9 cellular contexts compared by ENCODE assay signal in genomic region chr10:63627881-63628296, GRCh38.
A peak's percentile ranks its signal among the peaks of the same experiment; 100 is the strongest.
DNase-seq lines count a peak whose midpoint lies in the region; ATAC-seq and TF ChIP-seq lines count a peak whose summit lies in the region.
"Had no signal": no experiment of that assay in that cellular context is flagged by ENCODE, and none has a peak within 500 bp of the region (broad histone marks: within the 10 kb centered on the region; RNA-seq: fewer than 3 reads in every experiment).

No MANE protein-coding gene starts in this region.

- H3K4me1 Mint-ChIP-seq in progenitor cell of endocrine pancreas (ENCODE audit: low read depth), result peaks cover 31% of the 10 kb centered on the region

- peak overlapping the region; percentile 75 for H3K9ac ChIP-seq in Loucy (ENCODE audit: low read depth, low read length, poor library complexity, severe bottlenecking)
- peak overlapping the region in 1 of 2 donors; percentile 4 for H3K9ac ChIP-seq in colonic mucosa (ENCODE audit: low read depth in 2 of 2, low read length in 2 of 2)

- no peak for ATAC-seq in body of pancreas

- no peaks in the 10 kb centered on the region for H3K9me3 Mint-ChIP-seq in progenitor cell of endocrine pancreas (ENCODE audit: low read depth)

- peak; percentile 64 for DNase-seq in GF-D8 (lab: John Stamatoyannopoulos, UW)
- no peak for DNase-seq in colonic mucosa
- no peak for DNase-seq in progenitor cell of endocrine pancreas (ENCODE audit: low spot score, unreplicated experiment)
- no peak for DNase-seq in NCI-H2081 treated with DMSO at 0.1 percent for 48 hours (lab: John Stamatoyannopoulos, UW)
- DNase-seq in GM20000 (ENCODE audit: low spot score), result no peak
- no peak for DNase-seq in GM19238 (ENCODE audit: insufficient read length, low spot score)
- DNase-seq in body of pancreas, result no peak
- DNase-seq: T-helper 1 cell had no signal

- H2AFZ ChIP-seq in Loucy (ENCODE audit: low read length), result no peak overlapping the region

- peak overlapping the region; percentile 73 for H3K27ac Mint-ChIP-seq in progenitor cell of endocrine pancreas

- H3K4me1 ChIP-seq in Loucy (ENCODE audit: insufficient read depth, low read length, poor library complexity, severe bottlenecking) (peaks cover 27% of the 10 kb centered on the region), colonic mucosa (no peaks in the 10 kb centered on the region), body of pancreas (peaks cover 18% of the 10 kb centered on the region)

- 75 to 84% methylated on average over 2 of the region's 2 CpGs for WGBS in body of pancreas, 2 donors

- H3K9me3 ChIP-seq in Loucy (ENCODE audit: insufficient read depth, low read depth, low read length), result no peaks in the 10 kb centered on the region
- no peaks in the 10 kb centered on the region for H3K9me3 ChIP-seq in colonic mucosa
- H3K9me3 ChIP-seq in body of pancreas, result no peaks in the 10 kb centered on the region

- TF ChIP-seq POLR2A in body of pancreas (IDR thresholded peaks at IDR 0.05), result no peak

- H3K36me3 Mint-ChIP-seq in progenitor cell of endocrine pancreas (ENCODE audit: insufficient read depth), result peaks cover 3% of the 10 kb centered on the region

- no peaks in the 10 kb centered on the region for H3K36me3 ChIP-seq in Loucy (ENCODE audit: insufficient read depth, low read length)
- no peaks in the 10 kb centered on the region for H3K36me3 ChIP-seq in colonic mucosa
- H3K36me3 ChIP-seq in body of pancreas (replicated peaks in 1 of 2; ENCODE audit: insufficient read depth in 1 of 2, low read depth in 2 of 2), result no peaks in the 10 kb centered on the region

- H3K27me3 ChIP-seq in Loucy (ENCODE audit: insufficient read depth, low read length, poor library complexity, severe bottlenecking), result no peaks in the 10 kb centered on the region
- no peaks in the 10 kb centered on the region for H3K27me3 ChIP-seq in colonic mucosa
- H3K27me3 ChIP-seq in body of pancreas, result no peaks in the 10 kb centered on the region

- intact Hi-C loops in colonic mucosa (cut with DNase I), result loop anchor here (5.0 kb wide), 2 partner anchors 106 to 461 kb away; partner anchors contain the start of gene REEP3
- intact Hi-C loops in body of pancreas (cut with DNase I), result no loop called here

- no peaks in the 10 kb centered on the region for H4K20me1 ChIP-seq in Loucy (ENCODE audit: insufficient read depth, low read length, poor library complexity, severe bottlenecking)

- H3K4me3 Mint-ChIP-seq in progenitor cell of endocrine pancreas (ENCODE audit: low read depth), result no peak overlapping the region

- H3K27ac ChIP-seq in colonic mucosa (peak overlapping the region; percentile 97), body of pancreas (peak overlapping the region in 2 of 4 donors; percentile 98 to 100)

- TF ChIP-seq CTCF in Loucy (conservative IDR thresholded peaks at IDR 0.05; ENCODE audit: low read length) (no peak), colonic mucosa (IDR thresholded peaks at IDR 0.05) (no peak), progenitor cell of endocrine pancreas (IDR thresholded peaks at IDR 0.05; ENCODE audit: unreplicated experiment) (no peak), GM20000 (IDR thresholded peaks at IDR 0.05; ENCODE audit: extremely low read depth, missing control alignments) (no peak), body of pancreas (IDR thresholded peaks at IDR 0.05) (no peak)

- peak overlapping the region; percentile 88 for H3K4me2 ChIP-seq in Loucy (ENCODE audit: low read depth, low read length, poor library complexity, severe bottlenecking)

- no peaks in the 10 kb centered on the region for H3K79me2 ChIP-seq in Loucy (ENCODE audit: insufficient read depth, low read length)

- peak overlapping the region; percentile 77 for H3K4me3 ChIP-seq in Loucy (ENCODE audit: low read length, poor library complexity, severe bottlenecking)
- no peak overlapping the region for H3K4me3 ChIP-seq in colonic mucosa
- H3K4me3 ChIP-seq in body of pancreas, result no peak overlapping the region

- H3K9me2 ChIP-seq in Loucy (replicated peaks; ENCODE audit: low read depth, low read length), result no peaks in the 10 kb centered on the region

- peaks cover 10% of the 10 kb centered on the region for H3K27me3 Mint-ChIP-seq in progenitor cell of endocrine pancreas

- peaks cover 5% of the 10 kb centered on the region for H3F3A ChIP-seq in Loucy (ENCODE audit: low read depth)
